8 cellular contexts compared by ENCODE assay signal in the genomic region with DNA sequence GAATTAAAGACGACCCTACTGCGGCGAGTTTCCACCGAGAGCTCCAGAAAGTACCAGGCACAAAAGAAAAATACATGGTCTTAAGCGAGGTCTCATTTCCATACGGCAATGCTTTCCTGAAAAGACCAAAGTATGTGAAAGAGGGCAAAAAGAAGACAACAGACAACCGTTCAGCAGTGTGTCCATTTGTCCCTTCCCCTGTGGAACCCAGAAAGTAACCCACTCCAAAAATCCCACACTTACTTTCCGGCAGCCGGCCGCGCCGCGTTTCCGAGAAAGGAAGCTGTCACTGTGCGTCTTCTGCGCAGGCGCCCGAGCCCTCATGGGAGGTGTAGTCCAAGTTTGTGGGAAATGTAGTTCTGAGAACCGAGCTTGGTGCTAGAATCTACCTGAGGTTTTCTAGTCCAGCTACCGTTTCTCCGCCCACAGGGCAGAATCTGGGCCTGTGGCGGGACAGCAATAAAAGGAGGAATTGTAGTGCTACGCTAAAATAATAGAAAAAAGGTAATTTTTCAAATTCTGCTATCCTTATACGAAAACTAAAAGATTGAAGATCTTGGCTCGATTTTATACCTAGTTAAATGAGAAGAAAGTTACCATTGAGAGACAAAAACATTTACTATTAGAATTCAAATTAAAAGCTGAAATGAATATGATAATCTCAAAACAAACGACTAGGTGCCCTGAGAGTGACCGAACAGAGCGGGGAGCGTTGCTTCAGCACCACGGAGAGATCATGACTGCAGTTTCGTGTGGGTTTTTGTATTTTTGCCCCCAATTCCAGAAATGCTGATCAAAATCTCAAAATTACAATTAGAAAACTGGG. TPM values are rescaled to one million over a fixed set of nuclear protein-coding genes. Genes with fewer than 3 reads are reported as not detected.
DNase-seq lines count a peak whose midpoint lies in the region; ATAC-seq and TF ChIP-seq lines count a peak whose summit lies in the region.

Gene PUS3, minus strand, starts transcription at position 280 of the 826 bp plus-strand sequence. CDS start 6,922 bp downstream, outside the sequence.

- H3K4me2 ChIP-seq in trophoblast cell (ENCODE audit: low read length): peak within 1 kb of the TSS; percentile 84

- peak within 1 kb of the TSS; percentile 84 for H3K9ac ChIP-seq in trophoblast cell (ENCODE audit: low read length)

- no peak within 1 kb of the TSS for H3K14ac ChIP-seq in trophoblast cell (ENCODE audit: low read length)

- peak within 1 kb of the TSS; percentile 59 for H4K8ac ChIP-seq in trophoblast cell (ENCODE audit: low read depth, low read length)

- H3K27me3 Mint-ChIP-seq in activated naive CD8-positive, alpha-beta T cell treated with anti-CD3 and anti-CD28 coated beads, Interleukin-2, amount 50 U/mL, for 24 hours: peaks cover 21% of the 10 kb centered on the region

- H3K36me3 Mint-ChIP-seq in activated naive CD8-positive, alpha-beta T cell treated with anti-CD3 and anti-CD28 coated beads, Interleukin-2, amount 50 U/mL, for 24 hours (ENCODE audit: low read depth): peaks cover 27% of the 10 kb centered on the region

- H3K27ac Mint-ChIP-seq in activated naive CD8-positive, alpha-beta T cell treated with anti-CD3 and anti-CD28 coated beads, Interleukin-2, amount 50 U/mL, for 24 hours: peak within 1 kb of the TSS; percentile 95

- no peak for TF ChIP-seq CTCF in GM12875 (IDR thresholded peaks at IDR 0.05; ENCODE audit: borderline replicate concordance, insufficient read depth, low read depth, low read length)
- no peak for TF ChIP-seq CTCF in cardiac muscle cell (IDR thresholded peaks at IDR 0.05; ENCODE audit: low read depth, low read length)
- TF ChIP-seq CTCF in transverse colon (IDR thresholded peaks at IDR 0.05): no peak

- peak within 1 kb of the TSS; percentile 64 for H3K27ac ChIP-seq in cardiac muscle cell
- H3K27ac ChIP-seq in trophoblast cell (ENCODE audit: low read depth, low read length): no peak within 1 kb of the TSS
- H3K27ac ChIP-seq in transverse colon: peak within 1 kb of the TSS; percentile 76 to 86 (median 84)

- no peak within 1 kb of the TSS for H3K23ac ChIP-seq in trophoblast cell (ENCODE audit: low read length)

- no peaks in the 10 kb centered on the region for H3K79me2 ChIP-seq in trophoblast cell (ENCODE audit: control insufficient read depth, insufficient read depth, low read length, poor library complexity)

- peak; percentile 96 for ATAC-seq in HG02763 (IDR thresholded peaks at IDR 0.05; ENCODE audit: unreplicated experiment)
- peak; percentile 83 for ATAC-seq in activated naive CD8-positive, alpha-beta T cell treated with anti-CD3 and anti-CD28 coated beads, Interleukin-2, amount 50 U/mL, for 24 hours

- no peaks in the 10 kb centered on the region for H3K36me3 ChIP-seq in cardiac muscle cell
- peaks cover 3 to 7% of the 10 kb centered on the region in 2 experiments for H3K36me3 ChIP-seq in trophoblast cell (ENCODE audit: control insufficient read depth in 1 of 2, insufficient read depth in 2 of 2, low read length in 2 of 2)
- H3K36me3 ChIP-seq in transverse colon: no peaks in the 10 kb centered on the region

- peak within 1 kb of the TSS; percentile 66 for H2AFZ ChIP-seq in trophoblast cell (ENCODE audit: insufficient read depth, low read length, poor library complexity)

- no CpG with 5 or more reads among the region's 31 CpGs for WGBS in trophoblast cell (ENCODE audit: extremely low coverage, insufficient coverage, insufficient read length)
- WGBS in transverse colon (ENCODE audit: low coverage in 1 of 2), 2 donors: 4 to 7% methylated on average over 23 to 31 of the region's 31 CpGs

- H3K27me3 ChIP-seq in cardiac muscle cell: peaks cover 12% of the 10 kb centered on the region
- H3K27me3 ChIP-seq in trophoblast cell (ENCODE audit: insufficient read depth, low read length): peaks cover 13% of the 10 kb centered on the region
- H3K27me3 ChIP-seq in transverse colon: peaks cover 33% of the 10 kb centered on the region

- peaks cover 29% of the 10 kb centered on the region for H3K4me1 Mint-ChIP-seq in activated naive CD8-positive, alpha-beta T cell treated with anti-CD3 and anti-CD28 coated beads, Interleukin-2, amount 50 U/mL, for 24 hours

- peak; percentile 63 for TF ChIP-seq POLR2A in transverse colon (IDR thresholded peaks at IDR 0.05)

- no peak for TF ChIP-seq EP300 in transverse colon (IDR thresholded peaks at IDR 0.05; ENCODE audit: low read depth)

- H3K4me3 ChIP-seq in GM12875 (ENCODE audit: low read depth, low read length) (peak within 1 kb of the TSS; percentile 59), cardiac muscle cell (peak within 1 kb of the TSS; percentile 90), trophoblast cell (ENCODE audit: low read depth, low read length) (peak within 1 kb of the TSS; percentile 67), transverse colon (peak within 1 kb of the TSS; percentile 55 to 89 (median 61))

- no peaks in the 10 kb centered on the region for H3K9me3 ChIP-seq in cardiac muscle cell (ENCODE audit: low read depth)
- H3K9me3 ChIP-seq in trophoblast cell (ENCODE audit: insufficient read depth, low read depth, low read length): peaks cover 6% of the 10 kb centered on the region
- H3K9me3 ChIP-seq in transverse colon: no peaks in the 10 kb centered on the region

- no peak within 1 kb of the TSS for H2BK12ac ChIP-seq in trophoblast cell (ENCODE audit: low read length)

- peaks cover 7% of the 10 kb centered on the region for H3K4me1 ChIP-seq in cardiac muscle cell (ENCODE audit: low read depth)
- peaks cover 8% of the 10 kb centered on the region in 2 experiments for H3K4me1 ChIP-seq in trophoblast cell (ENCODE audit: control insufficient read depth in 1 of 2, insufficient read depth in 2 of 2, low read length in 2 of 2)
- peaks cover 0 to 25% (median 13%) of the 10 kb centered on the region in 4 donors for H3K4me1 ChIP-seq in transverse colon

- no peak within 1 kb of the TSS for H4K12ac ChIP-seq in trophoblast cell (ENCODE audit: low read depth, low read length)

- no peaks in the 10 kb centered on the region for H3K9me3 Mint-ChIP-seq in activated naive CD8-positive, alpha-beta T cell treated with anti-CD3 and anti-CD28 coated beads, Interleukin-2, amount 50 U/mL, for 24 hours

- H2AK5ac ChIP-seq in trophoblast cell (ENCODE audit: low read length): no peak within 1 kb of the TSS

- peak; percentile 82 for DNase-seq in NCI-H1417 treated with DMSO at 0.1 percent for 48 hours (lab: John Stamatoyannopoulos, UW)
- DNase-seq in SW480 (ENCODE audit: low spot score): peak; percentile 85
- DNase-seq in activated naive CD8-positive, alpha-beta T cell treated with anti-CD3 and anti-CD28 coated beads, Interleukin-2, amount 50 U/mL, for 24 hours: peak; percentile 89
- DNase-seq in cardiac muscle cell (ENCODE audit: low read depth in 1 of 2, low spot score in 1 of 2): peak; percentile 84 to 90
- peak; percentile 79 to 92 for DNase-seq in trophoblast cell
- peak; percentile 90 for DNase-seq in transverse colon

- intact Hi-C loops in transverse colon (cut with DNase I; ENCODE audit: low total_unique reads): no loop called here

- no peak within 1 kb of the TSS for H4K91ac ChIP-seq in trophoblast cell (ENCODE audit: low read depth, low read length)

- peak within 1 kb of the TSS; percentile 98 for H3K4me3 Mint-ChIP-seq in activated naive CD8-positive, alpha-beta T cell treated with anti-CD3 and anti-CD28 coated beads, Interleukin-2, amount 50 U/mL, for 24 hours

- H3K18ac ChIP-seq in trophoblast cell (ENCODE audit: low read length): no peak within 1 kb of the TSS

- in situ Hi-C loops in transverse colon (cut with MboI; ENCODE audit: low pct_ligation_motif_present in 1 of 4, low pct_unique_long_range_greater_than_20kb in 1 of 4, low sequenced_read_pairs in 3 of 4): no loop called here

- no peak within 1 kb of the TSS for H2BK120ac ChIP-seq in trophoblast cell (ENCODE audit: insufficient read depth, low read length, poor library complexity)

- H3K4ac ChIP-seq in trophoblast cell (ENCODE audit: low read depth, low read length): no peak within 1 kb of the TSS

- no peak within 1 kb of the TSS for H2BK5ac ChIP-seq in trophoblast cell (ENCODE audit: low read depth, low read length, poor library complexity)

- H3K79me1 ChIP-seq in trophoblast cell (ENCODE audit: low read length): no peaks in the 10 kb centered on the region

RNA-seq across cellular contexts. Expression of gene PUS3, which starts in this region (rescaled TPM):
- total RNA-seq in cardiac muscle cell (10.1 and 11.4 TPM in 2 replicates), transverse colon (1 to 10 TPM in 2 of 4 donors, under 1 TPM in 2; 0.60 to 8.7 (median 4.1) TPM)
- polyA plus RNA-seq in cardiac muscle cell: 13.0 and 15.2 TPM in 2 replicates
- polyA plus RNA-seq in trophoblast cell (2013): 22.2 and 24.9 TPM in 2 replicates
